Comparison of ENCODE assay signal across 1 cellular context in the genomic region with DNA sequence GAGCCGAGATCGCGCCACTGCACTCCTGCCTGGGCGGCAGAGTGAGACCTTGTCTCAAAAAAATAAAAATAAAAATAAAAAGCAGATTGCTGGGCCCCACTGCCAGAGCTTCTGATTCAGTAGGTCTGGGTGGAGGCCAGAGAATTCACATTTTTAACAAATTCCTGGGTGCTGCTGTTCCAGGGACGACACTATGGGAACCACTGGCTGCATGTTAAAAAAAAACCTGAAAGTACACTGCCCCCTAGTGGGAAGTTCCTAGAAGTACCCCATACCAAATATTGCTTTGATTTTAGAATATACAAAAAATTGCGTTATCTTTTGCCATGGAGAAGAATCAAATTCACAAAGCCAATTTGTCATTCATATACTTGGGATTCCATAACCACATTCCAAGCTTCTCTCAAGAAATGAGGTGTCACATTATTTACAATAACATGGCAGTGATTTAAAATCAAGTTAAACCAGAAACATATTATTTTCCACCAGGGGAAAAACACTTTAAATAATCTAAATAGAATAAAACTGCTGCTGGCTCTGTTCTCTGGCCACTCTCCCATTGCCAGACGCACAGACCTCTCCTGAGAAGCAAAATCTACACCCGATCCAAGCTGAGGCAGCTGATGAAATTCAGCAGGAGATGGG.
TF ChIP-seq lines count a peak whose summit lies in the region.

No MANE protein-coding gene starts in this region.

TF ChIP-seq in GM23338, 12 proteins besides CTCF, POLR2A, EP300 and RAD21 (continued from another document):
- TF ChIP-seq, protein P1, sequence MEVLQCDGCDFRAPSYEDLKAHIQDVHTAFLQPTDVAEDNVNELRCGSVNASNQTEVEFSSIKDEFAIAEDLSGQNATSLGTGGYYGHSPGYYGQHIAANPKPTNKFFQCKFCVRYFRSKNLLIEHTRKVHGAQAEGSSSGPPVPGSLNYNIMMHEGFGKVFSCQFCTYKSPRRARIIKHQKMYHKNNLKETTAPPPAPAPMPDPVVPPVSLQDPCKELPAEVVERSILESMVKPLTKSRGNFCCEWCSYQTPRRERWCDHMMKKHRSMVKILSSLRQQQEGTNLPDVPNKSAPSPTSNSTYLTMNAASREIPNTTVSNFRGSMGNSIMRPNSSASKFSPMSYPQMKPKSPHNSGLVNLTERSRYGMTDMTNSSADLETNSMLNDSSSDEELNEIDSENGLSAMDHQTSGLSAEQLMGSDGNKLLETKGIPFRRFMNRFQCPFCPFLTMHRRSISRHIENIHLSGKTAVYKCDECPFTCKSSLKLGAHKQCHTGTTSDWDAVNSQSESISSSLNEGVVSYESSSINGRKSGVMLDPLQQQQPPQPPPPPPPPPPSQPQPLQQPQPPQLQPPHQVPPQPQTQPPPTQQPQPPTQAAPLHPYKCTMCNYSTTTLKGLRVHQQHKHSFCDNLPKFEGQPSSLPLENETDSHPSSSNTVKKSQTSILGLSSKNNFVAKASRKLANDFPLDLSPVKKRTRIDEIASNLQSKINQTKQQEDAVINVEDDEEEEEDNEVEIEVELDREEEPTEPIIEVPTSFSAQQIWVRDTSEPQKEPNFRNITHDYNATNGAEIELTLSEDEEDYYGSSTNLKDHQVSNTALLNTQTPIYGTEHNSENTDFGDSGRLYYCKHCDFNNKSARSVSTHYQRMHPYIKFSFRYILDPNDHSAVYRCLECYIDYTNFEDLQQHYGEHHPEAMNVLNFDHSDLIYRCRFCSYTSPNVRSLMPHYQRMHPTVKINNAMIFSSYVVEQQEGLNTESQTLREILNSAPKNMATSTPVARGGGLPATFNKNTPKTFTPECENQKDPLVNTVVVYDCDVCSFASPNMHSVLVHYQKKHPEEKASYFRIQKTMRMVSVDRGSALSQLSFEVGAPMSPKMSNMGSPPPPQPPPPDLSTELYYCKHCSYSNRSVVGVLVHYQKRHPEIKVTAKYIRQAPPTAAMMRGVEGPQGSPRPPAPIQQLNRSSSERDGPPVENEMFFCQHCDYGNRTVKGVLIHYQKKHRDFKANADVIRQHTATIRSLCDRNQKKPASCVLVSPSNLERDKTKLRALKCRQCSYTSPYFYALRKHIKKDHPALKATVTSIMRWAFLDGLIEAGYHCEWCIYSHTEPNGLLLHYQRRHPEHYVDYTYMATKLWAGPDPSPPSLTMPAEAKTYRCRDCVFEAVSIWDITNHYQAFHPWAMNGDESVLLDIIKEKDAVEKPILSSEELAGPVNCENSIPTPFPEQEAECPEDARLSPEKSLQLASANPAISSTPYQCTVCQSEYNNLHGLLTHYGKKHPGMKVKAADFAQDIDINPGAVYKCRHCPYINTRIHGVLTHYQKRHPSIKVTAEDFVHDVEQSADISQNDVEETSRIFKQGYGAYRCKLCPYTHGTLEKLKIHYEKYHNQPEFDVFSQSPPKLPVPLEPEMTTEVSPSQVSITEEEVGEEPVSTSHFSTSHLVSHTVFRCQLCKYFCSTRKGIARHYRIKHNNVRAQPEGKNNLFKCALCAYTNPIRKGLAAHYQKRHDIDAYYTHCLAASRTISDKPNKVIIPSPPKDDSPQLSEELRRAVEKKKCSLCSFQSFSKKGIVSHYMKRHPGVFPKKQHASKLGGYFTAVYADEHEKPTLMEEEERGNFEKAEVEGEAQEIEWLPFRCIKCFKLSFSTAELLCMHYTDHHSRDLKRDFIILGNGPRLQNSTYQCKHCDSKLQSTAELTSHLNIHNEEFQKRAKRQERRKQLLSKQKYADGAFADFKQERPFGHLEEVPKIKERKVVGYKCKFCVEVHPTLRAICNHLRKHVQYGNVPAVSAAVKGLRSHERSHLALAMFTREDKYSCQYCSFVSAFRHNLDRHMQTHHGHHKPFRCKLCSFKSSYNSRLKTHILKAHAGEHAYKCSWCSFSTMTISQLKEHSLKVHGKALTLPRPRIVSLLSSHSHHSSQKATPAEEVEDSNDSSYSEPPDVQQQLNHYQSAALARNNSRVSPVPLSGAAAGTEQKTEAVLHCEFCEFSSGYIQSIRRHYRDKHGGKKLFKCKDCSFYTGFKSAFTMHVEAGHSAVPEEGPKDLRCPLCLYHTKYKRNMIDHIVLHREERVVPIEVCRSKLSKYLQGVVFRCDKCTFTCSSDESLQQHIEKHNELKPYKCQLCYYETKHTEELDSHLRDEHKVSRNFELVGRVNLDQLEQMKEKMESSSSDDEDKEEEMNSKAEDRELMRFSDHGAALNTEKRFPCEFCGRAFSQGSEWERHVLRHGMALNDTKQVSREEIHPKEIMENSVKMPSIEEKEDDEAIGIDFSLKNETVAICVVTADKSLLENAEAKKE (CRISPR knock-in tag; IDR thresholded peaks at IDR 0.05): no peak
- no peak for TF ChIP-seq ZNF114 (CRISPR knock-in tag; IDR thresholded peaks at IDR 0.05)
- TF ChIP-seq, protein P2, sequence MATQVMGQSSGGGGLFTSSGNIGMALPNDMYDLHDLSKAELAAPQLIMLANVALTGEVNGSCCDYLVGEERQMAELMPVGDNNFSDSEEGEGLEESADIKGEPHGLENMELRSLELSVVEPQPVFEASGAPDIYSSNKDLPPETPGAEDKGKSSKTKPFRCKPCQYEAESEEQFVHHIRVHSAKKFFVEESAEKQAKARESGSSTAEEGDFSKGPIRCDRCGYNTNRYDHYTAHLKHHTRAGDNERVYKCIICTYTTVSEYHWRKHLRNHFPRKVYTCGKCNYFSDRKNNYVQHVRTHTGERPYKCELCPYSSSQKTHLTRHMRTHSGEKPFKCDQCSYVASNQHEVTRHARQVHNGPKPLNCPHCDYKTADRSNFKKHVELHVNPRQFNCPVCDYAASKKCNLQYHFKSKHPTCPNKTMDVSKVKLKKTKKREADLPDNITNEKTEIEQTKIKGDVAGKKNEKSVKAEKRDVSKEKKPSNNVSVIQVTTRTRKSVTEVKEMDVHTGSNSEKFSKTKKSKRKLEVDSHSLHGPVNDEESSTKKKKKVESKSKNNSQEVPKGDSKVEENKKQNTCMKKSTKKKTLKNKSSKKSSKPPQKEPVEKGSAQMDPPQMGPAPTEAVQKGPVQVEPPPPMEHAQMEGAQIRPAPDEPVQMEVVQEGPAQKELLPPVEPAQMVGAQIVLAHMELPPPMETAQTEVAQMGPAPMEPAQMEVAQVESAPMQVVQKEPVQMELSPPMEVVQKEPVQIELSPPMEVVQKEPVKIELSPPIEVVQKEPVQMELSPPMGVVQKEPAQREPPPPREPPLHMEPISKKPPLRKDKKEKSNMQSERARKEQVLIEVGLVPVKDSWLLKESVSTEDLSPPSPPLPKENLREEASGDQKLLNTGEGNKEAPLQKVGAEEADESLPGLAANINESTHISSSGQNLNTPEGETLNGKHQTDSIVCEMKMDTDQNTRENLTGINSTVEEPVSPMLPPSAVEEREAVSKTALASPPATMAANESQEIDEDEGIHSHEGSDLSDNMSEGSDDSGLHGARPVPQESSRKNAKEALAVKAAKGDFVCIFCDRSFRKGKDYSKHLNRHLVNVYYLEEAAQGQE (IDR thresholded peaks at IDR 0.05; ENCODE audit: unreplicated experiment): no peak
- TF ChIP-seq, protein P3, sequence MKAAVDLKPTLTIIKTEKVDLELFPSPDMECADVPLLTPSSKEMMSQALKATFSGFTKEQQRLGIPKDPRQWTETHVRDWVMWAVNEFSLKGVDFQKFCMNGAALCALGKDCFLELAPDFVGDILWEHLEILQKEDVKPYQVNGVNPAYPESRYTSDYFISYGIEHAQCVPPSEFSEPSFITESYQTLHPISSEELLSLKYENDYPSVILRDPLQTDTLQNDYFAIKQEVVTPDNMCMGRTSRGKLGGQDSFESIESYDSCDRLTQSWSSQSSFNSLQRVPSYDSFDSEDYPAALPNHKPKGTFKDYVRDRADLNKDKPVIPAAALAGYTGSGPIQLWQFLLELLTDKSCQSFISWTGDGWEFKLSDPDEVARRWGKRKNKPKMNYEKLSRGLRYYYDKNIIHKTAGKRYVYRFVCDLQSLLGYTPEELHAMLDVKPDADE (IDR thresholded peaks at IDR 0.05): no peak
